Comparison of ENCODE assay signal across 17 cellular contexts in genomic region chr4:119825696-119826095, GRCh38.
DNase-seq lines count a peak whose midpoint lies in the region; FAIRE-seq and TF ChIP-seq lines count a peak whose summit lies in the region.
"Had no signal": no experiment of that assay in that cellular context is flagged by ENCODE, and none has a peak within 500 bp of the region (broad histone marks: within the 10 kb centered on the region; RNA-seq: fewer than 3 reads in every experiment).

No MANE protein-coding gene starts in this region.

- H3K9me3 ChIP-seq in esophagus squamous epithelium: no peaks in the 10 kb centered on the region
- H3K9me3 ChIP-seq: BLaER1 had no signal

- no peak overlapping the region for H3K27ac ChIP-seq in esophagus squamous epithelium
- H3K27ac ChIP-seq: BLaER1 had no signal

- intact Hi-C loops in esophagus squamous epithelium (cut with DNase I): no loop called here

- TF ChIP-seq CTCF in esophagus squamous epithelium (IDR thresholded peaks at IDR 0.05): no peak

- no peaks in the 10 kb centered on the region for H3K36me3 ChIP-seq in esophagus squamous epithelium
- H3K36me3 ChIP-seq: BLaER1 had no signal

- no peaks in the 10 kb centered on the region for H3K27me3 ChIP-seq in esophagus squamous epithelium
- H3K27me3 ChIP-seq: BLaER1 had no signal

- FAIRE-seq in GM12892 (lab: Jason Lieb, UNC): no peak
- FAIRE-seq: GM12878, GM19239, H1 had no signal

- TF ChIP-seq POLR2A in esophagus squamous epithelium (IDR thresholded peaks at IDR 0.05) (no peak), GM12892 (IDR thresholded peaks at IDR 0.05; ENCODE audit: low read depth, low read length) (no peak)

- no peaks in the 10 kb centered on the region for H3K4me1 ChIP-seq in esophagus squamous epithelium
- H3K4me1 ChIP-seq: BLaER1 had no signal

- no peak overlapping the region for H3K4me3 ChIP-seq in esophagus squamous epithelium
- H3K4me3 ChIP-seq: BLaER1, GM12878 had no signal

- 52 to 53% methylated on average over 2 of the region's 2 CpGs for WGBS in esophagus squamous epithelium, 2 donors

- peak; percentile 5 for DNase-seq in ELR (ENCODE audit: low read depth)
- DNase-seq in M059J (ENCODE audit: low read depth): peak; percentile 64
- DNase-seq in astrocyte of the hippocampus (ENCODE audit: low read depth, low spot score): peak; percentile 20
- DNase-seq in kidney tubule cell (ENCODE audit: low spot score): peak; percentile 27
- no peak for DNase-seq in COLO668 (lab: John Stamatoyannopoulos, UW; ENCODE audit: unreplicated experiment)
- DNase-seq in esophagus squamous epithelium (lab: John Stamatoyannopoulos, UW): no peak
- DNase-seq in GM12892 (ENCODE audit: insufficient read length): no peak
- no peak for DNase-seq in RPMI8226
- DNase-seq: 8988T; Calu3; CD4-positive, alpha-beta memory T cell; DMS79 treated with DMSO at 0.1 percent for 48 hours; H9 had no signal

Comparison
In these comparisons a context has a peak if more than half of its experiments do, and no peak if none do; other contexts are left out.
1. DNase-seq: peak in ELR (single experiment), M059J (single experiment), astrocyte of the hippocampus (single experiment) and kidney tubule cell (single experiment); none in COLO668 (single experiment), esophagus squamous epithelium (single experiment), GM12892 (single experiment) and RPMI8226 (single experiment).